ENCODE assay signal across 1 cellular context in genomic region chr20:20017001-20017851, GRCh38.
TF ChIP-seq lines count a peak whose summit lies in the region.

TSS of gene NAA20 (plus strand) at chr20:20017362. CDS start at chr20:20017397, 35 bp downstream.

TF ChIP-seq in HepG2, 621 proteins besides CTCF, POLR2A, EP300 and RAD21 (continued from another document and continues in another):
- TF ChIP-seq SRF (IDR thresholded peaks at IDR 0.05; ENCODE audit: low read depth, low read length) = peak; percentile 71
- TF ChIP-seq GABPB1 (CRISPR knock-in tag; IDR thresholded peaks at IDR 0.05) = peak; percentile 99
- TF ChIP-seq, protein P1, sequence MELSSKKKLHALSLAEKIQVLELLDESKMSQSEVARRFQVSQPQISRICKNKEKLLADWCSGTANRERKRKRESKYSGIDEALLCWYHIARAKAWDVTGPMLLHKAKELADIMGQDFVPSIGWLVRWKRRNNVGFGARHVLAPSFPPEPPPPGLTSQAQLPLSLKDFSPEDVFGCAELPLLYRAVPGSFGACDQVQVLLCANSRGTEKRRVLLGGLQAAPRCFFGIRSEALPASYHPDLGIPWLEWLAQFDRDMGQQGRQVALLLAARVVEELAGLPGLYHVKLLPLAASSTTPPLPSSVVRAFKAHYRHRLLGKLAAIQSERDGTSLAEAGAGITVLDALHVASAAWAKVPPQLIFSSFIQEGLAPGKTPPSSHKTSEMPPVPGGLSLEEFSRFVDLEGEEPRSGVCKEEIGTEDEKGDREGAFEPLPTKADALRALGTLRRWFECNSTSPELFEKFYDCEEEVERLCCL (CRISPR knock-in tag; IDR thresholded peaks at IDR 0.05; ENCODE audit: borderline replicate concordance) = peak; percentile 90
- TF ChIP-seq MEIS1 (CRISPR knock-in tag; IDR thresholded peaks at IDR 0.05; ENCODE audit: borderline replicate concordance) = peak; percentile 83
- TF ChIP-seq SRY (CRISPR knock-in tag; IDR thresholded peaks at IDR 0.05) = peak; percentile 99
- TF ChIP-seq, protein P2, sequence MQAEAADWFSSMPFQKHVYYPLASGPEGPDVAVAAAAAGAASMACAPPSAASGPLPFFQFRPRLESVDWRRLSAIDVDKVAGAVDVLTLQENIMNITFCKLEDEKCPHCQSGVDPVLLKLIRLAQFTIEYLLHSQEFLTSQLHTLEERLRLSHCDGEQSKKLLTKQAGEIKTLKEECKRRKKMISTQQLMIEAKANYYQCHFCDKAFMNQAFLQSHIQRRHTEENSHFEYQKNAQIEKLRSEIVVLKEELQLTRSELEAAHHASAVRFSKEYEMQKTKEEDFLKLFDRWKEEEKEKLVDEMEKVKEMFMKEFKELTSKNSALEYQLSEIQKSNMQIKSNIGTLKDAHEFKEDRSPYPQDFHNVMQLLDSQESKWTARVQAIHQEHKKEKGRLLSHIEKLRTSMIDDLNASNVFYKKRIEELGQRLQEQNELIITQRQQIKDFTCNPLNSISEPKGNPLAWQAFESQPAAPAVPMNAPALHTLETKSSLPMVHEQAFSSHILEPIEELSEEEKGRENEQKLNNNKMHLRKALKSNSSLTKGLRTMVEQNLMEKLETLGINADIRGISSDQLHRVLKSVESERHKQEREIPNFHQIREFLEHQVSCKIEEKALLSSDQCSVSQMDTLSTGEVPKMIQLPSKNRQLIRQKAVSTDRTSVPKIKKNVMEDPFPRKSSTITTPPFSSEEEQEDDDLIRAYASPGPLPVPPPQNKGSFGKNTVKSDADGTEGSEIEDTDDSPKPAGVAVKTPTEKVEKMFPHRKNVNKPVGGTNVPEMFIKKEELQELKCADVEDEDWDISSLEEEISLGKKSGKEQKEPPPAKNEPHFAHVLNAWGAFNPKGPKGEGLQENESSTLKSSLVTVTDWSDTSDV (CRISPR knock-in tag; IDR thresholded peaks at IDR 0.05) = no peak
- peak; percentile 87 for TF ChIP-seq HOXA5 (CRISPR knock-in tag; IDR thresholded peaks at IDR 0.05)
- no peak for TF ChIP-seq ZNF260 (CRISPR knock-in tag; IDR thresholded peaks at IDR 0.05; ENCODE audit: borderline replicate concordance, low read depth)
- TF ChIP-seq MZF1 (CRISPR knock-in tag; IDR thresholded peaks at IDR 0.05; ENCODE audit: borderline replicate concordance) = peak; percentile 91; the same call in 1 of the 2 replicates
- TF ChIP-seq ZNF607 (CRISPR knock-in tag; IDR thresholded peaks at IDR 0.05; ENCODE audit: borderline replicate concordance) = peak; percentile 98
- TF ChIP-seq TMF1 (CRISPR knock-in tag; IDR thresholded peaks at IDR 0.05; ENCODE audit: low read depth) = peak; percentile 97
- TF ChIP-seq HNF4G (IDR thresholded peaks at IDR 0.05; ENCODE audit: borderline replicate concordance, low read depth, low read length) = 0 out of 2 replicates have a peak, but pooled peaks have one; percentile 31
- TF ChIP-seq HNF4G (CRISPR knock-in tag; IDR thresholded peaks at IDR 0.05; ENCODE audit: borderline replicate concordance, low read depth) = peak; percentile 65
- TF ChIP-seq ZBTB2 (CRISPR knock-in tag; IDR thresholded peaks at IDR 0.05; ENCODE audit: low read depth) = peak; percentile 99
- TF ChIP-seq, protein P3, sequence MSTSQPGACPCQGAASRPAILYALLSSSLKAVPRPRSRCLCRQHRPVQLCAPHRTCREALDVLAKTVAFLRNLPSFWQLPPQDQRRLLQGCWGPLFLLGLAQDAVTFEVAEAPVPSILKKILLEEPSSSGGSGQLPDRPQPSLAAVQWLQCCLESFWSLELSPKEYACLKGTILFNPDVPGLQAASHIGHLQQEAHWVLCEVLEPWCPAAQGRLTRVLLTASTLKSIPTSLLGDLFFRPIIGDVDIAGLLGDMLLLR (CRISPR knock-in tag; IDR thresholded peaks at IDR 0.05) = peak; percentile 91
- TF ChIP-seq XRCC5 (optimal IDR thresholded peaks at IDR 0.05; ENCODE audit: low read length) = peak; percentile 99
- peak; percentile 99 for TF ChIP-seq HDAC1 (CRISPR knock-in tag; IDR thresholded peaks at IDR 0.05)
- TF ChIP-seq ZNF280B (CRISPR knock-in tag; IDR thresholded peaks at IDR 0.05; ENCODE audit: borderline replicate concordance) = peak; percentile 98
- TF ChIP-seq AHR (CRISPR knock-in tag; IDR thresholded peaks at IDR 0.05) = peak; percentile 88
- TF ChIP-seq FOSL2 (CRISPR knock-in tag; IDR thresholded peaks at IDR 0.05) = no peak; the same call in 1 of the 2 replicates
- peak; percentile 97; the same call in 1 of the 2 replicates for TF ChIP-seq ZNF703 (CRISPR knock-in tag; IDR thresholded peaks at IDR 0.05; ENCODE audit: borderline replicate concordance)
- peak; percentile 66 for TF ChIP-seq ESRRA (CRISPR knock-in tag; IDR thresholded peaks at IDR 0.05; ENCODE audit: low read depth)
- no peak; the same call in 1 of the 2 replicates for TF ChIP-seq ZNF382 (CRISPR knock-in tag; IDR thresholded peaks at IDR 0.05; ENCODE audit: borderline replicate concordance)
- TF ChIP-seq ELF4 (CRISPR knock-in tag; IDR thresholded peaks at IDR 0.05; ENCODE audit: borderline replicate concordance) = 0 out of 2 replicates have a peak, but pooled peaks have one; percentile 58
- peak; percentile 96 for TF ChIP-seq YEATS2 (CRISPR knock-in tag; IDR thresholded peaks at IDR 0.05; ENCODE audit: borderline replicate concordance)
- TF ChIP-seq ZNF264 (CRISPR knock-in tag; IDR thresholded peaks at IDR 0.05) = no peak; the same call in 1 of the 2 replicates
- TF ChIP-seq, protein P4, sequence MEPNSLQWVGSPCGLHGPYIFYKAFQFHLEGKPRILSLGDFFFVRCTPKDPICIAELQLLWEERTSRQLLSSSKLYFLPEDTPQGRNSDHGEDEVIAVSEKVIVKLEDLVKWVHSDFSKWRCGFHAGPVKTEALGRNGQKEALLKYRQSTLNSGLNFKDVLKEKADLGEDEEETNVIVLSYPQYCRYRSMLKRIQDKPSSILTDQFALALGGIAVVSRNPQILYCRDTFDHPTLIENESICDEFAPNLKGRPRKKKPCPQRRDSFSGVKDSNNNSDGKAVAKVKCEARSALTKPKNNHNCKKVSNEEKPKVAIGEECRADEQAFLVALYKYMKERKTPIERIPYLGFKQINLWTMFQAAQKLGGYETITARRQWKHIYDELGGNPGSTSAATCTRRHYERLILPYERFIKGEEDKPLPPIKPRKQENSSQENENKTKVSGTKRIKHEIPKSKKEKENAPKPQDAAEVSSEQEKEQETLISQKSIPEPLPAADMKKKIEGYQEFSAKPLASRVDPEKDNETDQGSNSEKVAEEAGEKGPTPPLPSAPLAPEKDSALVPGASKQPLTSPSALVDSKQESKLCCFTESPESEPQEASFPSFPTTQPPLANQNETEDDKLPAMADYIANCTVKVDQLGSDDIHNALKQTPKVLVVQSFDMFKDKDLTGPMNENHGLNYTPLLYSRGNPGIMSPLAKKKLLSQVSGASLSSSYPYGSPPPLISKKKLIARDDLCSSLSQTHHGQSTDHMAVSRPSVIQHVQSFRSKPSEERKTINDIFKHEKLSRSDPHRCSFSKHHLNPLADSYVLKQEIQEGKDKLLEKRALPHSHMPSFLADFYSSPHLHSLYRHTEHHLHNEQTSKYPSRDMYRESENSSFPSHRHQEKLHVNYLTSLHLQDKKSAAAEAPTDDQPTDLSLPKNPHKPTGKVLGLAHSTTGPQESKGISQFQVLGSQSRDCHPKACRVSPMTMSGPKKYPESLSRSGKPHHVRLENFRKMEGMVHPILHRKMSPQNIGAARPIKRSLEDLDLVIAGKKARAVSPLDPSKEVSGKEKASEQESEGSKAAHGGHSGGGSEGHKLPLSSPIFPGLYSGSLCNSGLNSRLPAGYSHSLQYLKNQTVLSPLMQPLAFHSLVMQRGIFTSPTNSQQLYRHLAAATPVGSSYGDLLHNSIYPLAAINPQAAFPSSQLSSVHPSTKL (CRISPR knock-in tag; IDR thresholded peaks at IDR 0.05) = peak; percentile 86
- TF ChIP-seq ZNF354B (CRISPR knock-in tag; IDR thresholded peaks at IDR 0.05) = peak; percentile 90; the same call in 1 of the 2 replicates
- no peak for TF ChIP-seq XBP1 (CRISPR knock-in tag; IDR thresholded peaks at IDR 0.05)
- TF ChIP-seq CC2D1A (CRISPR knock-in tag; IDR thresholded peaks at IDR 0.05) = 0 out of 2 replicates have a peak, but pooled peaks have one; percentile 66
- TF ChIP-seq ERF (CRISPR knock-in tag; IDR thresholded peaks at IDR 0.05) = peak; percentile 97
- peak; percentile 96 for TF ChIP-seq MYC (CRISPR knock-in tag; IDR thresholded peaks at IDR 0.05; ENCODE audit: borderline replicate concordance)
- TF ChIP-seq ZBTB3 (CRISPR knock-in tag; IDR thresholded peaks at IDR 0.05; ENCODE audit: borderline replicate concordance, low read depth) = no peak; the same call in 1 of the 2 replicates
- TF ChIP-seq ZNF317 (CRISPR knock-in tag; IDR thresholded peaks at IDR 0.05) = peak; percentile 89
- TF ChIP-seq PHB2 (IDR thresholded peaks at IDR 0.05; ENCODE audit: partially characterized antibody) = no peak
- TF ChIP-seq SP140L (CRISPR knock-in tag; IDR thresholded peaks at IDR 0.05; ENCODE audit: borderline replicate concordance) = peak; percentile 77; the same call in 1 of the 2 replicates
- TF ChIP-seq NCOR1 (IDR thresholded peaks at IDR 0.05; ENCODE audit: borderline replicate concordance, low read length) = peak; percentile 30; the same call in 1 of the 2 replicates
- TF ChIP-seq CEBPG (CRISPR knock-in tag; IDR thresholded peaks at IDR 0.05) = peak; percentile 30; the same call in 1 of the 2 replicates
- TF ChIP-seq EZH2 (conservative IDR thresholded peaks at IDR 0.05; ENCODE audit: low read depth, low read length) = no peak
- TF ChIP-seq KLF9 (CRISPR knock-in tag; IDR thresholded peaks at IDR 0.05; ENCODE audit: low read depth) = peak; percentile 15; the same call in 1 of the 2 replicates
- peak; percentile 90 for TF ChIP-seq CSRNP1 (CRISPR knock-in tag; IDR thresholded peaks at IDR 0.05)
- TF ChIP-seq ZMYM4 (CRISPR knock-in tag; IDR thresholded peaks at IDR 0.05) = peak; percentile 96
- peak; percentile 26; the same call in 1 of the 2 replicates for TF ChIP-seq HNF1A (IDR thresholded peaks at IDR 0.05; ENCODE audit: low read depth)
- TF ChIP-seq HNF1A (CRISPR knock-in tag; IDR thresholded peaks at IDR 0.05; ENCODE audit: borderline replicate concordance) = peak; percentile 76; the same call in 1 of the 2 replicates
